In genomic region chr19:18029617-18030338, GRCh38 we compare ENCODE assay signal across 9 cellular contexts. TPM values are rescaled to one million over a fixed set of nuclear protein-coding genes. Genes with fewer than 3 reads are reported as not detected.
A peak's percentile ranks its signal among the peaks of the same experiment; 100 is the strongest.
DNase-seq lines count a peak whose midpoint lies in the region; ATAC-seq and TF ChIP-seq lines count a peak whose summit lies in the region.
"Had no signal": no experiment of that assay in that cellular context is flagged by ENCODE, and none has a peak within 500 bp of the region (broad histone marks: within the 10 kb centered on the region; RNA-seq: fewer than 3 reads in every experiment).

No MANE protein-coding gene starts in this region.

- H3K27ac ChIP-seq in right lobe of liver = peak overlapping the region; percentile 84 to 87 (median 84)

- H3K4me1 ChIP-seq in right lobe of liver = peaks cover 0 to 35% (median 4%) of the 10 kb centered on the region in 4 donors

- ATAC-seq in right lobe of liver (peak; percentile 83 to 95 (median 90)), HG03439 (IDR thresholded peaks at IDR 0.05; ENCODE audit: unreplicated experiment) (no peak), GM18519 (IDR thresholded peaks at IDR 0.05; ENCODE audit: low FRiP score, unreplicated experiment) (no peak), HG03565 (IDR thresholded peaks at IDR 0.05; ENCODE audit: unreplicated experiment) (no peak)

- no CpG with 5 or more reads among the region's 8 CpGs for WGBS in right lobe of liver (ENCODE audit: insufficient coverage, low coverage, low lambda C conversion rate, missing lambda C conversion rate)

- no peak for TF ChIP-seq CTCF in right lobe of liver (IDR thresholded peaks at IDR 0.05)

- DNase-seq in COLO668 (lab: John Stamatoyannopoulos, UW; ENCODE audit: unreplicated experiment) (peak; percentile 96), NCI-H146 treated with DMSO at 0.1 percent for 48 hours (lab: John Stamatoyannopoulos, UW; ENCODE audit: unreplicated experiment) (peak; percentile 13), amniotic epithelial cell (ENCODE audit: low read depth) (peak; percentile 43), right lobe of liver (peak; percentile 89 to 92 (median 89))
- no peak for DNase-seq in activated CD4-positive, alpha-beta T cell treated with anti-CD3 and anti-CD28 coated beads for 4 hours

- intact Hi-C loops in right lobe of liver (cut with DNase I) = no loop called here

- H3K27me3 ChIP-seq in right lobe of liver = no peaks in the 10 kb centered on the region

- no peaks in the 10 kb centered on the region for H3K9me3 ChIP-seq in right lobe of liver

- no peak for TF ChIP-seq POLR2A in right lobe of liver (IDR thresholded peaks at IDR 0.05)

- no peak overlapping the region for H3K4me3 ChIP-seq in right lobe of liver

- H3K36me3 ChIP-seq in right lobe of liver = no peaks in the 10 kb centered on the region

RNA-seq across cellular contexts. Expression of gene ARRDC2, which starts 21.8 kb away (rescaled TPM):
- 10 to 100 TPM in 4 of 6 experiments, 1 to 10 TPM in 2; 3.6 to 28.5 (median 10.8) TPM for total RNA-seq in right lobe of liver

RNA-seq across cellular contexts. Expression of gene IL12RB1, which starts 57.0 kb away (rescaled TPM):
- 1 to 10 TPM in 1 of 6 experiments, under 1 TPM in 5; 0.25 to 2.0 (median 0.70) TPM for total RNA-seq in right lobe of liver
- total RNA-seq: SK-MEL-5 had no signal

Comparison
In these comparisons a context has a peak if more than half of its experiments do, and no peak if none do; other contexts are left out.
1. DNase-seq: peak in COLO668 (single experiment), NCI-H146 treated with DMSO at 0.1 percent for 48 hours (single experiment), amniotic epithelial cell (single experiment) and right lobe of liver (3 of 3); none in activated CD4-positive, alpha-beta T cell treated with anti-CD3 and anti-CD28 coated beads for 4 hours (0 of 2).
2. ATAC-seq: peak in right lobe of liver (4 of 4); none in HG03439 (single experiment), GM18519 (single experiment) and HG03565 (single experiment).